ENCODE assay signal across 1 cellular context in genomic region chr11:130002846-130003716, GRCh38.
TF ChIP-seq lines count a peak whose summit lies in the region.

No MANE protein-coding gene starts in this region.

TF ChIP-seq in HepG2, 621 proteins besides CTCF, POLR2A, EP300 and RAD21 (continued from another document and continues in another):
- TF ChIP-seq YEATS2 (CRISPR knock-in tag; IDR thresholded peaks at IDR 0.05; ENCODE audit: borderline replicate concordance) = no peak
- peak; percentile 83 for TF ChIP-seq SAP130 (CRISPR knock-in tag; IDR thresholded peaks at IDR 0.05; ENCODE audit: low read depth)
- TF ChIP-seq CREB1 (IDR thresholded peaks at IDR 0.05) = peak; percentile 79; the same call in 1 of the 2 replicates
- no peak; the same call in none of the 2 replicates for TF ChIP-seq CREB1 (CRISPR knock-in tag; IDR thresholded peaks at IDR 0.05)
- TF ChIP-seq GABPB1 (CRISPR knock-in tag; IDR thresholded peaks at IDR 0.05) = peak; percentile 72; the same call in 1 of the 2 replicates
- TF ChIP-seq ATM (IDR thresholded peaks at IDR 0.05; ENCODE audit: borderline replicate concordance) = no peak
- no peak; the same call in 1 of the 2 replicates for TF ChIP-seq REL (CRISPR knock-in tag; conservative IDR thresholded peaks at IDR 0.05)
- no peak for TF ChIP-seq ZNF737 (CRISPR knock-in tag; IDR thresholded peaks at IDR 0.05; ENCODE audit: borderline replicate concordance)
- no peak for TF ChIP-seq RFX1 (IDR thresholded peaks at IDR 0.05)
- TF ChIP-seq, protein P1, sequence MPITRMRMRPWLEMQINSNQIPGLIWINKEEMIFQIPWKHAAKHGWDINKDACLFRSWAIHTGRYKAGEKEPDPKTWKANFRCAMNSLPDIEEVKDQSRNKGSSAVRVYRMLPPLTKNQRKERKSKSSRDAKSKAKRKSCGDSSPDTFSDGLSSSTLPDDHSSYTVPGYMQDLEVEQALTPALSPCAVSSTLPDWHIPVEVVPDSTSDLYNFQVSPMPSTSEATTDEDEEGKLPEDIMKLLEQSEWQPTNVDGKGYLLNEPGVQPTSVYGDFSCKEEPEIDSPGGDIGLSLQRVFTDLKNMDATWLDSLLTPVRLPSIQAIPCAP (CRISPR knock-in tag; IDR thresholded peaks at IDR 0.05; ENCODE audit: low read depth) = no peak
- 0 out of 2 replicates have a peak, but pooled peaks have one; percentile 67 for TF ChIP-seq ZNF674 (CRISPR knock-in tag; IDR thresholded peaks at IDR 0.05; ENCODE audit: low read depth)
- no peak for TF ChIP-seq RNF219 (CRISPR knock-in tag; IDR thresholded peaks at IDR 0.05)
- no peak for TF ChIP-seq KLF13 (CRISPR knock-in tag; IDR thresholded peaks at IDR 0.05)
- no peak for TF ChIP-seq LCORL (IDR thresholded peaks at IDR 0.05)
- 0 out of 2 replicates have a peak, but pooled peaks have one; percentile 15 for TF ChIP-seq LCORL (CRISPR knock-in tag; IDR thresholded peaks at IDR 0.05)
- TF ChIP-seq, protein P2, sequence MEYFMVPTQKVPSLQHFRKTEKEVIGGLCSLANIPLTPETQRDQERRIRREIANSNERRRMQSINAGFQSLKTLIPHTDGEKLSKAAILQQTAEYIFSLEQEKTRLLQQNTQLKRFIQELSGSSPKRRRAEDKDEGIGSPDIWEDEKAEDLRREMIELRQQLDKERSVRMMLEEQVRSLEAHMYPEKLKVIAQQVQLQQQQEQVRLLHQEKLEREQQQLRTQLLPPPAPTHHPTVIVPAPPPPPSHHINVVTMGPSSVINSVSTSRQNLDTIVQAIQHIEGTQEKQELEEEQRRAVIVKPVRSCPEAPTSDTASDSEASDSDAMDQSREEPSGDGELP (IDR thresholded peaks at IDR 0.05; ENCODE audit: borderline replicate concordance, low read depth) = peak; percentile 89; the same call in 1 of the 2 replicates
- 0 out of 2 replicates have a peak, but pooled peaks have one; percentile 14 for TF ChIP-seq MTF2 (CRISPR knock-in tag; IDR thresholded peaks at IDR 0.05; ENCODE audit: borderline replicate concordance)
- peak; percentile 86 for TF ChIP-seq TARDBP (CRISPR knock-in tag; IDR thresholded peaks at IDR 0.05)
- TF ChIP-seq PCBP2 (optimal IDR thresholded peaks at IDR 0.05; ENCODE audit: low read depth, low read length, poor library complexity, severe bottlenecking) = no peak
- TF ChIP-seq ZBTB37 (CRISPR knock-in tag; IDR thresholded peaks at IDR 0.05) = 0 out of 2 replicates have a peak, but pooled peaks have one; percentile 11
- no peak for TF ChIP-seq ZMAT5 (CRISPR knock-in tag; IDR thresholded peaks at IDR 0.05; ENCODE audit: borderline replicate concordance, low read depth)
- TF ChIP-seq ZNF33B (CRISPR knock-in tag; IDR thresholded peaks at IDR 0.05) = no peak
- 0 out of 2 replicates have a peak, but pooled peaks have one; percentile 36 for TF ChIP-seq ZNF232 (CRISPR knock-in tag; IDR thresholded peaks at IDR 0.05; ENCODE audit: borderline replicate concordance)
- TF ChIP-seq, protein P3, sequence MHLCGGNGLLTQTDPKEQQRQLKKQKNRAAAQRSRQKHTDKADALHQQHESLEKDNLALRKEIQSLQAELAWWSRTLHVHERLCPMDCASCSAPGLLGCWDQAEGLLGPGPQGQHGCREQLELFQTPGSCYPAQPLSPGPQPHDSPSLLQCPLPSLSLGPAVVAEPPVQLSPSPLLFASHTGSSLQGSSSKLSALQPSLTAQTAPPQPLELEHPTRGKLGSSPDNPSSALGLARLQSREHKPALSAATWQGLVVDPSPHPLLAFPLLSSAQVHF (CRISPR knock-in tag; IDR thresholded peaks at IDR 0.05) = peak; percentile 69
- peak; percentile 45 for TF ChIP-seq ATF2 (CRISPR knock-in tag; IDR thresholded peaks at IDR 0.05)
- no peak; the same call in 1 of the 2 replicates for TF ChIP-seq TRAFD1 (CRISPR knock-in tag; IDR thresholded peaks at IDR 0.05; ENCODE audit: borderline replicate concordance)
- no peak for TF ChIP-seq NFE2 (CRISPR knock-in tag; IDR thresholded peaks at IDR 0.05)
- no peak for TF ChIP-seq GRHL1 (CRISPR knock-in tag; conservative IDR thresholded peaks at IDR 0.05)
- peak; percentile 72 for TF ChIP-seq ZNF772 (CRISPR knock-in tag; IDR thresholded peaks at IDR 0.05)
- no peak for TF ChIP-seq FIP1L1 (IDR thresholded peaks at IDR 0.05; ENCODE audit: borderline replicate concordance, insufficient read depth, low read depth, low read length)
- TF ChIP-seq LBX2 (CRISPR knock-in tag; IDR thresholded peaks at IDR 0.05; ENCODE audit: borderline replicate concordance) = no peak
- no peak for TF ChIP-seq ZNF530 (CRISPR knock-in tag; IDR thresholded peaks at IDR 0.05; ENCODE audit: low read depth)
- peak; percentile 29 for TF ChIP-seq GABPA (IDR thresholded peaks at IDR 0.05; ENCODE audit: low read depth, low read length)
- no peak for TF ChIP-seq GABPA (CRISPR knock-in tag; IDR thresholded peaks at IDR 0.05; ENCODE audit: low read depth)
- no peak for TF ChIP-seq TRIM24 (CRISPR knock-in tag; IDR thresholded peaks at IDR 0.05)
- TF ChIP-seq ZNF3 (CRISPR knock-in tag; IDR thresholded peaks at IDR 0.05) = no peak
- TF ChIP-seq NPAS2 (CRISPR knock-in tag; IDR thresholded peaks at IDR 0.05; ENCODE audit: borderline replicate concordance) = no peak
- TF ChIP-seq CBFB (CRISPR knock-in tag; IDR thresholded peaks at IDR 0.05) = no peak
- TF ChIP-seq KDM5A (IDR thresholded peaks at IDR 0.05; ENCODE audit: borderline replicate concordance, low read length) = peak; percentile 28; the same call in 1 of the 2 replicates
- TF ChIP-seq ONECUT2 (CRISPR knock-in tag; IDR thresholded peaks at IDR 0.05) = no peak
- peak; percentile 80; the same call in 1 of the 2 replicates for TF ChIP-seq ISX (CRISPR knock-in tag; conservative IDR thresholded peaks at IDR 0.05)
- TF ChIP-seq, protein P4, sequence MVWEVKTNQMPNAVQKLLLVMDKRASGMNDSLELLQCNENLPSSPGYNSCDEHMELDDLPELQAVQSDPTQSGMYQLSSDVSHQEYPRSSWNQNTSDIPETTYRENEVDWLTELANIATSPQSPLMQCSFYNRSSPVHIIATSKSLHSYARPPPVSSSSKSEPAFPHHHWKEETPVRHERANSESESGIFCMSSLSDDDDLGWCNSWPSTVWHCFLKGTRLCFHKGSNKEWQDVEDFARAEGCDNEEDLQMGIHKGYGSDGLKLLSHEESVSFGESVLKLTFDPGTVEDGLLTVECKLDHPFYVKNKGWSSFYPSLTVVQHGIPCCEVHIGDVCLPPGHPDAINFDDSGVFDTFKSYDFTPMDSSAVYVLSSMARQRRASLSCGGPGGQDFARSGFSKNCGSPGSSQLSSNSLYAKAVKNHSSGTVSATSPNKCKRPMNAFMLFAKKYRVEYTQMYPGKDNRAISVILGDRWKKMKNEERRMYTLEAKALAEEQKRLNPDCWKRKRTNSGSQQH (CRISPR knock-in tag; IDR thresholded peaks at IDR 0.05; ENCODE audit: low read depth) = no peak
- TF ChIP-seq ZNF484 (CRISPR knock-in tag; IDR thresholded peaks at IDR 0.05; ENCODE audit: borderline replicate concordance, low read depth) = no peak
- TF ChIP-seq DR1 (CRISPR knock-in tag; IDR thresholded peaks at IDR 0.05) = peak; percentile 60
- TF ChIP-seq JDP2 (CRISPR knock-in tag; IDR thresholded peaks at IDR 0.05; ENCODE audit: borderline replicate concordance) = no peak; the same call in 1 of the 2 replicates
- TF ChIP-seq ZBTB8A (CRISPR knock-in tag; IDR thresholded peaks at IDR 0.05; ENCODE audit: borderline replicate concordance, low read depth) = peak; percentile 50; the same call in 1 of the 2 replicates
- TF ChIP-seq NR2C2 (CRISPR knock-in tag; IDR thresholded peaks at IDR 0.05; ENCODE audit: borderline replicate concordance) = peak; percentile 91
- TF ChIP-seq PBX2 (CRISPR knock-in tag; IDR thresholded peaks at IDR 0.05) = no peak
- no peak for TF ChIP-seq HMG20A (CRISPR knock-in tag; IDR thresholded peaks at IDR 0.05; ENCODE audit: borderline replicate concordance)
- peak; percentile 93 for TF ChIP-seq NFKB2 (CRISPR knock-in tag; IDR thresholded peaks at IDR 0.05; ENCODE audit: borderline replicate concordance)
- TF ChIP-seq BHLHE40 (IDR thresholded peaks at IDR 0.05; ENCODE audit: low read length) = no peak
